19 cellular contexts compared by ENCODE assay signal in the genomic region with DNA sequence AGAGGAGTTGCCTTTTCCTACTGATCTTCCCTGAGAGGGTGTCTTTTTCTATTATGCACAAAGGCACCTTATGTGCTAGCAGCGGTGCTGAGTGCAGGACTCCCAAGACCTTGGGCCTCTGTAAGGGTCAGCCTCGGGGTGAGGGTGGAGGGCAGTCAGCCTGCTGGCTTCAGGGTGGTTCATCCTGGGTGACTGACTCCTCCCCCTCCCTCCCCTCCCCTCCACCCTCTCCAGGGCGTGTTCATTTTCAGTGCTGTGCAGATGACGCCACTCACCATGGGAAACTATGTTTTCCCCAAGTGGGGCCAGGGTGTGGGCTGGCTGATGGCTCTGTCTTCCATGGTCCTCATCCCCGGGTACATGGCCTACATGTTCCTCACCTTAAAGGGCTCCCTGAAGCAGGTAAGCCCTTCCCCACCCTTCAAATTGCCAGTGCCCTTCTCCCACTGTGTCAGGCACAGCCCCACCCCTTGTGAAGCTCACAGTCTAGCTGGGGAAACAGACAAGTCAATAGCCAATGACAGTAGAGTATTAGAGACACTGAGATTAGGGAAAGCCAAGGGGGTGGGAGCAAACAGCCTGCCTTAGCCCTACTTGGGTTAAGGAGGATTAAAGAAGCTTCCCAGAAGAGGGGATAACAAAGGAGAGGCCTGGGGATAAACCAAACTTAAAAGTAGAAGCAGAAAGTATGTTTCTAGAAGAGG. TPM values are rescaled to one million over a fixed set of nuclear protein-coding genes. Genes with fewer than 3 reads are reported as not detected.
DNase-seq lines count a peak whose midpoint lies in the region; FAIRE-seq and TF ChIP-seq lines count a peak whose summit lies in the region.
"Had no signal": no experiment of that assay in that cellular context is flagged by ENCODE, and none has a peak within 500 bp of the region (broad histone marks: within the 10 kb centered on the region; RNA-seq: fewer than 3 reads in every experiment).

No MANE protein-coding gene starts in this region.

- H3K36me3 Mint-ChIP-seq in neural progenitor cell: no peaks in the 10 kb centered on the region

- no peaks in the 10 kb centered on the region for H3F3A ChIP-seq in neural progenitor cell (ENCODE audit: low read depth)

- H3K4me2 ChIP-seq in neural progenitor cell: no peak overlapping the region
- H3K4me2 ChIP-seq: BLaER1 had no signal

- peak; percentile 83 for DNase-seq in D341Med (ENCODE audit: low spot score)
- no peak for DNase-seq in HTR-8/SVneo (ENCODE audit: insufficient read length, low spot score)
- peak; percentile 83 for DNase-seq in WERI-Rb-1
- peak; percentile 43 for DNase-seq in neural progenitor cell (ENCODE audit: low spot score)
- DNase-seq in MV-4-11 (lab: John Stamatoyannopoulos, UW): no peak
- DNase-seq in glomerular visceral epithelial cell (ENCODE audit: extremely low spot score): no peak
- DNase-seq in sigmoid colon: no peak
- DNase-seq: 8988T; AML-193; CD8-positive, alpha-beta memory T cell; DMS79 treated with DMSO at 0.1 percent for 48 hours; EL; GOT3; H9; HFFc6 had no signal

- H3K36me3 ChIP-seq in WERI-Rb-1 (no peaks in the 10 kb centered on the region), neural progenitor cell (no peaks in the 10 kb centered on the region), sigmoid colon (no peaks in the 10 kb centered on the region)
- H3K36me3 ChIP-seq: BLaER1 had no signal

- H3K4me1 Mint-ChIP-seq in neural progenitor cell: peaks cover 5% of the 10 kb centered on the region
- H3K4me1 Mint-ChIP-seq: CD8-positive, alpha-beta memory T cell had no signal

- no peak overlapping the region for H3K9ac ChIP-seq in neural progenitor cell
- H3K9ac ChIP-seq: BLaER1 had no signal

- no peaks in the 10 kb centered on the region for H4K20me1 ChIP-seq in neural progenitor cell (ENCODE audit: low read depth)
- H4K20me1 ChIP-seq: BLaER1 had no signal

- H3K27me3 Mint-ChIP-seq in neural progenitor cell (ENCODE audit: insufficient read depth, low read depth): peaks cover 2% of the 10 kb centered on the region

- no peak overlapping the region for H3K27ac Mint-ChIP-seq in neural progenitor cell
- H3K27ac Mint-ChIP-seq: CD8-positive, alpha-beta memory T cell; H9; HFFc6 had no signal

- H3K4me1 ChIP-seq in neural progenitor cell (no peaks in the 10 kb centered on the region), sigmoid colon (no peaks in the 10 kb centered on the region)
- H3K4me1 ChIP-seq: BLaER1 had no signal

- TF ChIP-seq CTCF in WERI-Rb-1 (IDR thresholded peaks at IDR 0.05; ENCODE audit: low read depth, low read length): no peak
- no peak for TF ChIP-seq CTCF in neural progenitor cell (IDR thresholded peaks at IDR 0.05)
- TF ChIP-seq CTCF in sigmoid colon (IDR thresholded peaks at IDR 0.05): no peak

- FAIRE-seq in HTR-8/SVneo (lab: Jason Lieb, UNC): peak; percentile 42
- FAIRE-seq: G401.6, GM12891 had no signal

- no peaks in the 10 kb centered on the region for H3K9me3 Mint-ChIP-seq in neural progenitor cell
- H3K9me3 Mint-ChIP-seq: CD8-positive, alpha-beta memory T cell; H9; HFFc6 had no signal

- H3K79me2 ChIP-seq in neural progenitor cell (ENCODE audit: low read depth): no peaks in the 10 kb centered on the region

- H3K4me3 ChIP-seq in WERI-Rb-1 (ENCODE audit: low read depth, low read length) (peak overlapping the region; percentile 19), neural progenitor cell (no peak overlapping the region), sigmoid colon (no peak overlapping the region)
- H3K4me3 ChIP-seq: BLaER1 had no signal

- no peak overlapping the region for H3K4me3 Mint-ChIP-seq in neural progenitor cell
- H3K4me3 Mint-ChIP-seq: H9, HFFc6 had no signal

- H2AFZ ChIP-seq in neural progenitor cell (replicated peaks): no peak overlapping the region

- intact Hi-C loops in sigmoid colon (cut with DNase I): no loop called here

- H3K27ac ChIP-seq in WERI-Rb-1 (peak overlapping the region; percentile 68), neural progenitor cell (no peak overlapping the region), sigmoid colon (no peak overlapping the region)
- H3K27ac ChIP-seq: BLaER1, HL-60 had no signal

- TF ChIP-seq POLR2A in sigmoid colon (IDR thresholded peaks at IDR 0.05): no peak

- H3K9me3 ChIP-seq in WERI-Rb-1 (ENCODE audit: severe bottlenecking): no peaks in the 10 kb centered on the region
- no peaks in the 10 kb centered on the region for H3K9me3 ChIP-seq in neural progenitor cell (ENCODE audit: low read depth)
- H3K9me3 ChIP-seq in sigmoid colon: no peaks in the 10 kb centered on the region
- H3K9me3 ChIP-seq: BLaER1 had no signal

- H3K27me3 ChIP-seq in WERI-Rb-1 (ENCODE audit: insufficient read depth, low read depth, severe bottlenecking) (no peaks in the 10 kb centered on the region), neural progenitor cell (no peaks in the 10 kb centered on the region), sigmoid colon (peaks cover 0 to 17% (median 0%) of the 10 kb centered on the region in 3 donors)
- H3K27me3 ChIP-seq: BLaER1 had no signal

- no peak for TF ChIP-seq EP300 in sigmoid colon (IDR thresholded peaks at IDR 0.05)

- 28 to 57% methylated on average over 5 of the region's 5 CpGs for WGBS in sigmoid colon, 2 donors

RNA-seq across cellular contexts. Expression of gene SLC6A1, which starts 41.9 kb away (rescaled TPM):
- total RNA-seq in neural progenitor cell (ENCODE audit: low replicate concordance): 0.52 and 0.77 TPM in 2 replicates
- total RNA-seq in sigmoid colon: 1 to 10 TPM in 1 of 4 donors, under 1 TPM in 3; 0.16 to 1.4 (median 0.32) TPM
- under 1 TPM in 2 of 3 donors, not detected in 1; under 0.01 to 0.31 TPM for polyA plus RNA-seq in sigmoid colon
- total RNA-seq: CD8-positive, alpha-beta memory T cell; H9; HFFc6 had no signal
- polyA plus RNA-seq: CD8-positive, alpha-beta memory T cell had no signal

Comparison
In these comparisons a context has a peak if more than half of its experiments do, and no peak if none do; other contexts are left out.
1. DNase-seq: peak in D341Med (single experiment), WERI-Rb-1 (single experiment) and neural progenitor cell (single experiment); none in HTR-8/SVneo (single experiment), MV-4-11 (single experiment), glomerular visceral epithelial cell (single experiment) and sigmoid colon (single experiment).